In genomic region chr21:23968722-23969647, GRCh38 we compare ENCODE assay signal across 8 cellular contexts.
DNase-seq lines count a peak whose midpoint lies in the region; ATAC-seq and TF ChIP-seq lines count a peak whose summit lies in the region.

No MANE protein-coding gene starts in this region.

- ATAC-seq in left lobe of liver: peak; percentile 88
- ATAC-seq in stimulated activated naive B cell treated with anti-CD40 and anti-IgM and Interleukin-4, amounts not matched to agents 10 μg/mL and 1 μg/mL and 100 μg/mL, for 72 hours (replicated peaks): peak; percentile 94

- H3K27me3 ChIP-seq in H9 (ENCODE audit: insufficient read depth, low read length): no peaks in the 10 kb centered on the region

- H3K27me3 Mint-ChIP-seq in H9 (ENCODE audit: low read depth): no peaks in the 10 kb centered on the region; the same call in none of the 2 replicates
- H3K27me3 Mint-ChIP-seq in stimulated activated naive B cell treated with anti-CD40 and anti-IgM and Interleukin-4, amounts not matched to agents 10 μg/mL and 1 μg/mL and 100 μg/mL, for 72 hours: no peaks in the 10 kb centered on the region

- H3K4me2 ChIP-seq in H9 (ENCODE audit: insufficient read depth, insufficient read length, low read length): no peak overlapping the region

- no peak overlapping the region for H4K8ac ChIP-seq in H9 (replicated peaks; ENCODE audit: insufficient read length, low read depth, low read length)

- H2BK12ac ChIP-seq in H9 (ENCODE audit: insufficient read length, low read depth, low read length): no peak overlapping the region

- no peak overlapping the region for H4K91ac ChIP-seq in H9 (ENCODE audit: insufficient read length, low read depth, low read length)

- no peak overlapping the region for H2AFZ ChIP-seq in H9 (ENCODE audit: low read length)

- peak overlapping the region in 1 of 2 experiments; percentile 10; a peak in 2 of 5 replicates for H3K4me3 Mint-ChIP-seq in H9
- peak overlapping the region; percentile 77 to 89 for H3K4me3 Mint-ChIP-seq in stimulated activated naive B cell treated with anti-CD40 and anti-IgM and Interleukin-4, amounts not matched to agents 10 μg/mL and 1 μg/mL and 100 μg/mL, for 72 hours

- no peaks in the 10 kb centered on the region for H3K79me1 ChIP-seq in H9 (ENCODE audit: insufficient read depth, low read depth, low read length, poor library complexity, severe bottlenecking)

- H2BK20ac ChIP-seq in H9 (ENCODE audit: low read depth, low read length, poor library complexity, severe bottlenecking): no peak overlapping the region

- DNase-seq in H9: peak; percentile 75
- DNase-seq in Kasumi-1 (lab: John Stamatoyannopoulos, UW): peak; percentile 96 to 97
- peak; percentile 89 for DNase-seq in SHP77 treated with DMSO at 0.1 percent for 48 hours (lab: John Stamatoyannopoulos, UW)
- DNase-seq in activated effector memory CD4-positive, alpha-beta T cell treated with Interleukin-2 at 50 U/mL for 16 hours: peak; percentile 49
- no peak for DNase-seq in left lobe of liver (ENCODE audit: low spot score)
- peak; percentile 87 for DNase-seq in stimulated activated naive B cell treated with anti-CD40 and anti-IgM and Interleukin-4, amounts not matched to agents 10 μg/mL and 1 μg/mL and 100 μg/mL, for 72 hours
- no peak for DNase-seq in AG08395 (ENCODE audit: low spot score)

- no peak overlapping the region for H3K56ac ChIP-seq in H9 (ENCODE audit: insufficient read length, low read depth, low read length)

- H3T11ph ChIP-seq in H9 (ENCODE audit: low read length): no peak overlapping the region

- TF ChIP-seq CTCF in GM12874 (IDR thresholded peaks at IDR 0.05; ENCODE audit: insufficient read depth, low read depth, low read length) (peak; percentile 65), H9 (conservative IDR thresholded peaks at IDR 0.05) (peak; percentile 64)

- H3K14ac ChIP-seq in H9 (ENCODE audit: insufficient read depth, low read length): no peak overlapping the region

- no peaks in the 10 kb centered on the region for H4K20me1 ChIP-seq in H9 (ENCODE audit: control insufficient read depth, insufficient read depth, insufficient read length)

- no peaks in the 10 kb centered on the region for H3K9me3 ChIP-seq in H9 (ENCODE audit: control insufficient read depth, low read depth, low read length)

- no peak overlapping the region for H2BK120ac ChIP-seq in H9 (ENCODE audit: low read depth, low read length, poor library complexity, severe bottlenecking)

- H3K4me1 Mint-ChIP-seq in H9: no peaks in the 10 kb centered on the region
- peaks cover 12 to 21% of the 10 kb centered on the region in 2 donors for H3K4me1 Mint-ChIP-seq in stimulated activated naive B cell treated with anti-CD40 and anti-IgM and Interleukin-4, amounts not matched to agents 10 μg/mL and 1 μg/mL and 100 μg/mL, for 72 hours

- no peaks in the 10 kb centered on the region for H3K23me2 ChIP-seq in H9 (ENCODE audit: insufficient read length, low read depth, low read length, poor library complexity, severe bottlenecking)

- no peak overlapping the region for H4K5ac ChIP-seq in H9 (ENCODE audit: insufficient read length, low read depth, low read length)

- whole genome bisulfite sequencing in H9 (ENCODE audit: extremely low coverage, insufficient read length, low lambda C conversion rate): no CpG with 5 or more reads among the region's 16 CpGs

- no peak overlapping the region for H3K23ac ChIP-seq in H9 (ENCODE audit: insufficient read length, low read depth, low read length)

- no peak overlapping the region for H2BK15ac ChIP-seq in H9 (ENCODE audit: low read depth, low read length)

- H3K27ac Mint-ChIP-seq in H9: no peak overlapping the region
- H3K27ac Mint-ChIP-seq in stimulated activated naive B cell treated with anti-CD40 and anti-IgM and Interleukin-4, amounts not matched to agents 10 μg/mL and 1 μg/mL and 100 μg/mL, for 72 hours: peak overlapping the region; percentile 89

- H3K9me3 Mint-ChIP-seq in H9: peaks cover 55 to 64% of the 10 kb centered on the region in 2 experiments
- no peaks in the 10 kb centered on the region for H3K9me3 Mint-ChIP-seq in stimulated activated naive B cell treated with anti-CD40 and anti-IgM and Interleukin-4, amounts not matched to agents 10 μg/mL and 1 μg/mL and 100 μg/mL, for 72 hours

- peaks cover 0 to 9% (median 2%) of the 10 kb centered on the region in 3 experiments; a peak in 2 of 7 replicates for H3K36me3 Mint-ChIP-seq in H9 (ENCODE audit: insufficient read depth in 1 of 3, low read depth in 3 of 3)
- H3K36me3 Mint-ChIP-seq in stimulated activated naive B cell treated with anti-CD40 and anti-IgM and Interleukin-4, amounts not matched to agents 10 μg/mL and 1 μg/mL and 100 μg/mL, for 72 hours: no peaks in the 10 kb centered on the region

- no peak overlapping the region for H3K27ac ChIP-seq in H9 (ENCODE audit: insufficient read length, low read depth, low read length)

- no peak overlapping the region for H3K4ac ChIP-seq in H9 (ENCODE audit: low read depth, low read length)

- H3K9ac ChIP-seq in H9 (ENCODE audit: extremely low read depth, insufficient read length, low read length): no peak overlapping the region

- no peak overlapping the region for H2BK5ac ChIP-seq in H9 (ENCODE audit: insufficient read length, low read length)

- no peaks in the 10 kb centered on the region for H3K4me1 ChIP-seq in H9 (ENCODE audit: insufficient read depth, low read length)

- no peaks in the 10 kb centered on the region for H3K79me2 ChIP-seq in H9 (ENCODE audit: insufficient read depth, low read length)

- no peak overlapping the region for H2AK5ac ChIP-seq in H9 (ENCODE audit: insufficient read length, low read length)

- H3K18ac ChIP-seq in H9 (ENCODE audit: insufficient read length, low read depth, low read length): no peak overlapping the region

Comparison
In these comparisons a context has a peak if more than half of its experiments do, and no peak if none do; other contexts are left out.
1. DNase-seq: peak in H9 (single experiment), Kasumi-1 (2 of 2), SHP77 treated with DMSO at 0.1 percent for 48 hours (single experiment), activated effector memory CD4-positive, alpha-beta T cell treated with Interleukin-2 at 50 U/mL for 16 hours (single experiment) and stimulated activated naive B cell treated with anti-CD40 and anti-IgM and Interleukin-4, amounts not matched to agents 10 μg/mL and 1 μg/mL and 100 μg/mL, for 72 hours (single experiment); none in left lobe of liver (single experiment) and AG08395 (single experiment).